8 cellular contexts compared by ENCODE assay signal in genomic region chr17:75487351-75488070, GRCh38. TPM values are rescaled to one million over a fixed set of nuclear protein-coding genes. Genes with fewer than 3 reads are reported as not detected.
DNase-seq lines count a peak whose midpoint lies in the region; ATAC-seq lines count a peak whose summit lies in the region.

No MANE protein-coding gene starts in this region.

- intact Hi-C loops in left cardiac atrium (cut with DNase I) = loop anchor here in 1 of 2 donors (10.0 kb wide), 1 partner anchor 53 kb away; no protein-coding TSS in a partner anchor

- H2AFZ ChIP-seq in Karpas-422 (ENCODE audit: low read length) (peak overlapping the region; percentile 68; the same call in 1 of the 2 replicates), trophoblast cell (ENCODE audit: insufficient read depth, low read length, poor library complexity) (no peak overlapping the region)

- H3K36me3 ChIP-seq in Karpas-422 (ENCODE audit: insufficient read depth, low read length) (no peaks in the 10 kb centered on the region), trophoblast cell (ENCODE audit: control insufficient read depth in 1 of 2, insufficient read depth in 2 of 2, low read length in 2 of 2) (peaks cover 19 to 41% of the 10 kb centered on the region in 2 experiments)

- peak overlapping the region; percentile 10; the same call in 1 of the 2 replicates for H3K27ac ChIP-seq in Karpas-422 (ENCODE audit: low read length)
- no peak overlapping the region for H3K27ac ChIP-seq in trophoblast cell (ENCODE audit: low read depth, low read length)

- H4K8ac ChIP-seq in trophoblast cell (ENCODE audit: low read depth, low read length) = no peak overlapping the region

- H4K91ac ChIP-seq in trophoblast cell (ENCODE audit: low read depth, low read length) = no peak overlapping the region

- no CpG with 5 or more reads among the region's 12 CpGs for WGBS in trophoblast cell (ENCODE audit: extremely low coverage, insufficient coverage, insufficient read length)

- no peaks in the 10 kb centered on the region for H3K9me3 ChIP-seq in Karpas-422 (ENCODE audit: low read length)
- peaks cover 1% of the 10 kb centered on the region for H3K9me3 ChIP-seq in trophoblast cell (ENCODE audit: insufficient read depth, low read depth, low read length)

- no peaks in the 10 kb centered on the region for H4K20me1 ChIP-seq in Karpas-422 (ENCODE audit: insufficient read depth, low read depth, low read length)

- H3K4ac ChIP-seq in trophoblast cell (ENCODE audit: low read depth, low read length) = no peak overlapping the region

- H3K79me2 ChIP-seq in Karpas-422 (ENCODE audit: low read length) = no peaks in the 10 kb centered on the region
- H3K79me2 ChIP-seq in trophoblast cell (ENCODE audit: control insufficient read depth, insufficient read depth, low read length, poor library complexity) = no peaks in the 10 kb centered on the region

- H3K4me1 ChIP-seq in Karpas-422 (ENCODE audit: low read length) (peaks cover 11% of the 10 kb centered on the region), trophoblast cell (ENCODE audit: control insufficient read depth in 1 of 2, insufficient read depth in 2 of 2, low read length in 2 of 2) (no peaks in the 10 kb centered on the region)

- H3K9me2 ChIP-seq in Karpas-422 (replicated peaks; ENCODE audit: insufficient read depth, low read length) = no peaks in the 10 kb centered on the region

- H3K4me3 ChIP-seq in Karpas-422 (ENCODE audit: low read length) (no peak overlapping the region), trophoblast cell (ENCODE audit: low read depth, low read length) (no peak overlapping the region)

- H3K4me2 ChIP-seq in Karpas-422 (ENCODE audit: low read depth, low read length, poor library complexity, severe bottlenecking) = peak overlapping the region; percentile 33
- H3K4me2 ChIP-seq in trophoblast cell (ENCODE audit: low read length) = no peak overlapping the region

- no peak overlapping the region for H3K18ac ChIP-seq in trophoblast cell (ENCODE audit: low read length)

- ATAC-seq in left cardiac atrium = peak; percentile 40 to 46
- no peak for ATAC-seq in GM21360 (IDR thresholded peaks at IDR 0.05; ENCODE audit: unreplicated experiment)

- H2BK12ac ChIP-seq in trophoblast cell (ENCODE audit: low read length) = no peak overlapping the region

- H4K12ac ChIP-seq in trophoblast cell (ENCODE audit: low read depth, low read length) = no peak overlapping the region

- no peak overlapping the region for H2AK5ac ChIP-seq in trophoblast cell (ENCODE audit: low read length)

- H3K9ac ChIP-seq in Karpas-422 (ENCODE audit: low read length) (peak overlapping the region; percentile 31; the same call in 1 of the 2 replicates), trophoblast cell (ENCODE audit: low read length) (no peak overlapping the region)

- H3K23ac ChIP-seq in trophoblast cell (ENCODE audit: low read length) = no peak overlapping the region

- no peak overlapping the region for H2BK5ac ChIP-seq in trophoblast cell (ENCODE audit: low read depth, low read length, poor library complexity)

- no peak overlapping the region for H2BK120ac ChIP-seq in trophoblast cell (ENCODE audit: insufficient read depth, low read length, poor library complexity)

- DNase-seq in Karpas-422 = peak; percentile 66
- DNase-seq in activated T-cell treated with anti-CD3 and anti-CD28 coated beads for 24 hours (ENCODE audit: low read depth) = peak; percentile 28
- DNase-seq in left cardiac atrium = no peak
- peak; percentile 25 for DNase-seq in stimulated activated CD8-positive, alpha-beta memory T cell treated with anti-CD3 and anti-CD28 coated beads, Interleukin-12 subunit alpha, Interleukin-12 subunit beta, amount 100 ng/mL, for 4 hours (ENCODE audit: low read depth)
- no peak for DNase-seq in trophoblast cell
- DNase-seq in DMS 273 treated with DMSO at 0.1 percent for 48 hours (lab: John Stamatoyannopoulos, UW) = no peak
- DNase-seq in NCI-H446 (lab: John Stamatoyannopoulos, UW) = no peak

- no peaks in the 10 kb centered on the region for H3K79me1 ChIP-seq in trophoblast cell (ENCODE audit: low read length)

- H3K14ac ChIP-seq in trophoblast cell (ENCODE audit: low read length) = no peak overlapping the region

- no peaks in the 10 kb centered on the region for H3K27me3 ChIP-seq in Karpas-422 (ENCODE audit: low read length)
- no peaks in the 10 kb centered on the region for H3K27me3 ChIP-seq in trophoblast cell (ENCODE audit: insufficient read depth, low read length)

RNA-seq across cellular contexts. Expression of gene CASKIN2, which starts 27.8 kb away (rescaled TPM):
- not detected in 2 replicates for total RNA-seq in Karpas-422 (2014; rRNA removed; shearing (Covaris generic); ENCODE audit: low replicate concordance)
- total RNA-seq in left cardiac atrium = 10 to 100 TPM; 37.7 to 60.2 TPM
- polyA plus RNA-seq in trophoblast cell (2013) = 5.6 and 5.7 TPM in 2 replicates

RNA-seq across cellular contexts. Expression of gene TSEN54, which starts 28.8 kb away (rescaled TPM):
- total RNA-seq in Karpas-422 (2014; rRNA removed; shearing (Covaris generic); ENCODE audit: low replicate concordance) = 25.5 and 42.8 TPM in 2 replicates
- 1 to 10 TPM; 9.0 to 9.5 TPM for total RNA-seq in left cardiac atrium
- polyA plus RNA-seq in trophoblast cell (2013) = 10.4 and 11.3 TPM in 2 replicates

RNA-seq across cellular contexts. Expression of gene TMEM94, which starts 31.1 kb away (rescaled TPM):
- total RNA-seq in Karpas-422 (2014; rRNA removed; shearing (Covaris generic); ENCODE audit: low replicate concordance) = 20.5 and 20.7 TPM in 2 replicates
- 10 to 100 TPM; 46.0 to 47.2 TPM for total RNA-seq in left cardiac atrium
- polyA plus RNA-seq in trophoblast cell (2013) = 64.9 and 65.9 TPM in 2 replicates

RNA-seq across cellular contexts. Expression of gene LLGL2, which starts 38.0 kb away (rescaled TPM):
- 6.1 and 7.6 TPM in 2 replicates for total RNA-seq in Karpas-422 (2014; rRNA removed; shearing (Covaris generic); ENCODE audit: low replicate concordance)
- 1 to 10 TPM; 6.8 to 8.7 TPM for total RNA-seq in left cardiac atrium
- polyA plus RNA-seq in trophoblast cell (2013) = 25.4 and 29.0 TPM in 2 replicates

Comparison
In these comparisons a context has a peak if more than half of its experiments do, and no peak if none do; other contexts are left out.
1. DNase-seq: peak in Karpas-422 (single experiment), activated T-cell treated with anti-CD3 and anti-CD28 coated beads for 24 hours (single experiment) and stimulated activated CD8-positive, alpha-beta memory T cell treated with anti-CD3 and anti-CD28 coated beads, Interleukin-12 subunit alpha, Interleukin-12 subunit beta, amount 100 ng/mL, for 4 hours (single experiment); none in left cardiac atrium (single experiment), trophoblast cell (0 of 2), DMS 273 treated with DMSO at 0.1 percent for 48 hours (single experiment) and NCI-H446 (0 of 2).
2. RNA of gene CASKIN2, which starts 27.8 kb away (total RNA-seq): 37.7 to 60.2 TPM in left cardiac atrium; not detected in Karpas-422; every median in the first group is over 10 times any median in the second.